Comparison of ENCODE assay signal across 1 cellular context in the genomic region with DNA sequence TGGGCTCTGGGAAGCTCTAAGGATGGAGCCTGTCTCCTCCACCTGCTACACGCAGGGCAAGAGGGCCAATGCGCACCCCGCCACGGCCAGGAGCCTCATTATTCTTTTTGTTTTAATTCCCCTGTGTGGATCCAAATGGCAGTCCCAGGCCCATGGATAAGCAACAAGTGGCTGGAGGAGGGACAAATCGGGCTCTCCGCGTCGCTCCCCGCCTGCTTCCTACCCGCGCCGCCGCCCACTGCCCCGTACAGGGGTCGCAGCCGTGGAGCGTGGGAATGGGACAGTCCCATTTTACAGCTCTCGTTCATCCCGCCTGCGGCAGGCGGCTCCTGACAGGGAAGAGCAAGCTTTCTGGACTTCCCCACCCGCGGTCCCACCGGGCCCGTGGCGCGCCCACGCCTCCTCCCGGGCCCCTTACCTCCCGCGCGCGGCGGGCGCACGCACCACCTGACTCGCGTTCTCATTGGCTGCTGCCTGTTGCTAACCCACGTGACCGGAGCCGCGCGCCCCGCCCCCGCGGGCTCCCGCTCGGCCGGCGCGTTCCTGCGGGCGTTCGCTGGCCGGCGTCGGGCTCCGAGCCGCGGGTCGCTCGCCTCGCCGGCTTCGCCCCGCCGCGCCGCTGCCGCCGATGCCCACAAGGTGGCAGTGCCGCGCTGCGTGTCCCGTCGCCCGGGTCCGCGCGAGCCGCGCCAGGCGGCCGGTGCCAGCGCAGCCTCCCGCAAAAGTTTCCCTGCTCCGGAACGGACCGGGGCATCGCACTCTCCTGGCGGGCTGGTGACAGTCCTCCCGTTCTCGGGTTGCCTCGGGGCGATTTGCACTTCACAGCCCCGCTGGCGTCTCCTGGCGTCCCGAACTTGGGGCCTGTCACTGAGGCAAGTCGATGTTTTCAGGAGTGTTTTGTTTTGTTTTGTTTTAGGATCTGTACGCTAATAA.
A peak's percentile ranks its signal among the peaks of the same experiment; 100 is the strongest.
TF ChIP-seq lines count a peak whose summit lies in the region.

No MANE protein-coding gene starts in this region.

TF ChIP-seq in K562, 482 proteins besides CTCF, POLR2A, EP300 and RAD21 (continued from another document and continues in another):
- TF ChIP-seq, protein P1, sequence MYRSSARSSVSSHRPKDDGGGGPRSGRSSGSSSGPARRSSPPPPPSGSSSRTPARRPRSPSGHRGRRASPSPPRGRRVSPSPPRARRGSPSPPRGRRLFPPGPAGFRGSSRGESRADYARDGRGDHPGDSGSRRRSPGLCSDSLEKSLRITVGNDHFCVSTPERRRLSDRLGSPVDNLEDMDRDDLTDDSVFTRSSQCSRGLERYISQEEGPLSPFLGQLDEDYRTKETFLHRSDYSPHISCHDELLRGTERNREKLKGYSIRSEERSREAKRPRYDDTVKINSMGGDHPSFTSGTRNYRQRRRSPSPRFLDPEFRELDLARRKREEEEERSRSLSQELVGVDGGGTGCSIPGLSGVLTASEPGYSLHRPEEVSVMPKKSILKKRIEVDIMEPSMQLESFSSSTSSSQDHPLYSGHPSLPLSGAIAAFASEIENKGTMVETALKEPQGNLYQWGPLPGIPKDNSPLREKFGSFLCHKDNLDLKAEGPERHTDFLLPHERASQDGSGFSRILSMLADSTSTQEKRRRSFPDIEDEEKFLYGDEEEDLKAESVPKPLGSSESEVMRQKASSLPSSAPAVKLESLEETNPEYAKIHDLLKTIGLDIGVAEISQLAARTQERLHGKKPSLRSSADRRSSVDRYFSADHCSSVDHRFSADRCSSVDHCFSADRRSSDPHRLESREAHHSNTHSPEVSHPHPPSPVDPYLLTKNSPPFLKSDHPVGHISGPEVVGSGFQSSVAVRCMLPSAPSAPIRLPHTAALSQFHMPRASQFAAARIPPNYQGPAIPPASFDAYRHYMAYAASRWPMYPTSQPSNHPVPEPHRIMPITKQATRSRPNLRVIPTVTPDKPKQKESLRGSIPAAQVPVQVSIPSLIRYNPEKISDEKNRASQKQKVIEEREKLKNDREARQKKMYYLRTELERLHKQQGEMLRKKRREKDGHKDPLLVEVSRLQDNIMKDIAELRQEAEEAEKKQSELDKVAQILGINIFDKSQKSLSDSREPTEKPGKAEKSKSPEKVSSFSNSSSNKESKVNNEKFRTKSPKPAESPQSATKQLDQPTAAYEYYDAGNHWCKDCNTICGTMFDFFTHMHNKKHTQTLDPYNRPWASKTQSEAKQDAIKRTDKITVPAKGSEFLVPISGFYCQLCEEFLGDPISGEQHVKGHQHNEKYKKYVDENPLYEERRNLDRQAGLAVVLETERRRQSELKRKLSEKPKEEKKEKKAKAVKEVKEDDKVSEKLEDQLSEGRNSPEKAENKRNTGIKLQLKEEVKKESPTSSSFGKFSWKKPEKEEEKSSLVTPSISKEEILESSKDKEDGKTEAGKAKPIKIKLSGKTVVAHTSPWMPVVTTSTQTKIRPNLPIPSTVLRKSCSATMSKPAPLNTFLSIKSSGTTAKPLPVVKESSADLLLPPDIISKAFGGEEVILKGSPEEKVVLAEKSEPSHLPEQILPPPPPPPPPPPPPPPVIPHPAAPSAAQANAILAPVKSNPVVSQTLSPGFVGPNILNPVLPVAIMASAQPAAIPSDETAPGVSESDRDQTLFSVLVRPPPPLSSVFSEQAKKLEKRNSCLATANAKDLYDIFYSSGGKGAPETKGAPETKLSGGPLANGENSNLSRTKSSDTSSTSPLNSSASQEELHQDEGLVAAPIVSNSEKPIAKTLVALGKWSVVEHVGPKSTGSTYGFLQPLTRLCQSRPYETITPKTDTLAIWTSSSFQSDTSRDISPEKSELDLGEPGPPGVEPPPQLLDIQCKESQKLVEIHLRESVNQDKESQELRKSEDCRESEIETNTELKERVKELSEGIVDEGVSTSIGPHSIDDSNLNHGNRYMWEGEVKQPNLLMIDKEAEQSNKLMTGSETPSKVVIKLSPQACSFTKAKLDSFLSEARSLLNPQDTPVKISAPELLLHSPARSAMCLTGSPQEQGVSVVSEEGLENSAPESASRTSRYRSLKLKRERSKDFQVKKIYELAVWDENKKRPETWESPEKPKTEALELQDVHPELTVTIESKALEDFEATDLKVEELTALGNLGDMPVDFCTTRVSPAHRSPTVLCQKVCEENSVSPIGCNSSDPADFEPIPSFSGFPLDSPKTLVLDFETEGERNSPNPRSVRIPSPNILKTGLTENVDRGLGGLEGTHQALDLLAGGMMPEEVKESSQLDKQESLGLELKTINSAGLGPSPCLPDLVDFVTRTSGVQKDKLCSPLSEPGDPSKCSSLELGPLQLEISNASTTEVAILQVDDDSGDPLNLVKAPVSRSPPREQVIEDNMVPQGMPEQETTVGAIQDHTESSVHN (IDR thresholded peaks at IDR 0.05; ENCODE audit: borderline replicate concordance in 1 of 2, low read depth in 1 of 2): no peak
- TF ChIP-seq SMAD3 (CRISPR knock-in tag; conservative IDR thresholded peaks at IDR 0.05) (no peak), SIN3A (IDR thresholded peaks at IDR 0.05; ENCODE audit: borderline replicate concordance in 2 of 2, control insufficient read depth in 1 of 2, low read depth in 2 of 2, low read length in 2 of 2) (0 out of 4 replicates have a peak, but pooled peaks have one; percentile 31 to 44), ATF4 (CRISPR knock-in tag; IDR thresholded peaks at IDR 0.05) (0 out of 2 replicates have a peak, but pooled peaks have one; percentile 11), ZNF76 (CRISPR knock-in tag; IDR thresholded peaks at IDR 0.05; ENCODE audit: borderline replicate concordance) (0 out of 2 replicates have a peak, but pooled peaks have one; percentile 82), ZNF311 (CRISPR knock-in tag; IDR thresholded peaks at IDR 0.05) (no peak), NUFIP1 (IDR thresholded peaks at IDR 0.05; ENCODE audit: partially characterized antibody) (no peak), FOXP1 (CRISPR knock-in tag; IDR thresholded peaks at IDR 0.05) (peak; percentile 72; the same call in 1 of the 2 replicates), ZNF146 (CRISPR knock-in tag; IDR thresholded peaks at IDR 0.05; ENCODE audit: unreplicated experiment) (no peak), E2F1 (CRISPR knock-in tag; IDR thresholded peaks at IDR 0.05) (no peak), TARDBP (IDR thresholded peaks at IDR 0.05) (peak; percentile 86; the same call in 1 of the 2 replicates), ZNF239 (CRISPR knock-in tag; IDR thresholded peaks at IDR 0.05) (no peak), HDAC2 (IDR thresholded peaks at IDR 0.05) (peak; percentile 87), ZNF518B (CRISPR knock-in tag; IDR thresholded peaks at IDR 0.05) (no peak), KLF10 (CRISPR knock-in tag; IDR thresholded peaks at IDR 0.05) (no peak), MTF1 (CRISPR knock-in tag; IDR thresholded peaks at IDR 0.05; ENCODE audit: borderline replicate concordance) (no peak), CREM (IDR thresholded peaks at IDR 0.05; ENCODE audit: low read depth) (no peak; the same call in none of the 2 replicates), ZC3H8 (IDR thresholded peaks at IDR 0.05) (no peak), CBX2 (IDR thresholded peaks at IDR 0.05; ENCODE audit: insufficient read depth, low read length, poor library complexity, severe bottlenecking) (no peak), ZNF431 (CRISPR knock-in tag; IDR thresholded peaks at IDR 0.05) (peak; percentile 81), U2AF2 (optimal IDR thresholded peaks at IDR 0.05; ENCODE audit: low read depth, low read length) (no peak), IRF2 (CRISPR knock-in tag; IDR thresholded peaks at IDR 0.05) (no peak), RBM25 (IDR thresholded peaks at IDR 0.05; ENCODE audit: low read depth, low read length, severe bottlenecking) (peak; percentile 84), RBFOX2 (IDR thresholded peaks at IDR 0.05; ENCODE audit: low read depth, low read length) (peak; percentile 74), SMC3 (conservative IDR thresholded peaks at IDR 0.05; ENCODE audit: insufficient read depth, low read depth, low read length) (peak; percentile 94), SMARCA4 (IDR thresholded peaks at IDR 0.05) (no peak), PRMT5 (CRISPR knock-in tag; IDR thresholded peaks at IDR 0.05) (no peak), ZKSCAN3 (CRISPR knock-in tag; IDR thresholded peaks at IDR 0.05) (no peak), ZNF282 (CRISPR knock-in tag; IDR thresholded peaks at IDR 0.05) (peak; percentile 85), SP1 (CRISPR knock-in tag; IDR thresholded peaks at IDR 0.05) (no peak; the same call in 1 of the 2 replicates), RFX5 (IDR thresholded peaks at IDR 0.05; ENCODE audit: low read depth, low read length) (peak; percentile 87), MYBL2 (IDR thresholded peaks at IDR 0.05; ENCODE audit: low read depth) (no peak), MYBL2 (CRISPR knock-in tag; IDR thresholded peaks at IDR 0.05; ENCODE audit: borderline replicate concordance) (no peak), MIER1 (IDR thresholded peaks at IDR 0.05; ENCODE audit: low read depth) (no peak), CREB3 (tag; conservative IDR thresholded peaks at IDR 0.05; ENCODE audit: low read depth) (peak; percentile 69; the same call in 1 of the 2 replicates), MCM7 (IDR thresholded peaks at IDR 0.05) (no peak), EP400 (IDR thresholded peaks at IDR 0.05) (peak; percentile 58)
- TF ChIP-seq, protein P2, sequence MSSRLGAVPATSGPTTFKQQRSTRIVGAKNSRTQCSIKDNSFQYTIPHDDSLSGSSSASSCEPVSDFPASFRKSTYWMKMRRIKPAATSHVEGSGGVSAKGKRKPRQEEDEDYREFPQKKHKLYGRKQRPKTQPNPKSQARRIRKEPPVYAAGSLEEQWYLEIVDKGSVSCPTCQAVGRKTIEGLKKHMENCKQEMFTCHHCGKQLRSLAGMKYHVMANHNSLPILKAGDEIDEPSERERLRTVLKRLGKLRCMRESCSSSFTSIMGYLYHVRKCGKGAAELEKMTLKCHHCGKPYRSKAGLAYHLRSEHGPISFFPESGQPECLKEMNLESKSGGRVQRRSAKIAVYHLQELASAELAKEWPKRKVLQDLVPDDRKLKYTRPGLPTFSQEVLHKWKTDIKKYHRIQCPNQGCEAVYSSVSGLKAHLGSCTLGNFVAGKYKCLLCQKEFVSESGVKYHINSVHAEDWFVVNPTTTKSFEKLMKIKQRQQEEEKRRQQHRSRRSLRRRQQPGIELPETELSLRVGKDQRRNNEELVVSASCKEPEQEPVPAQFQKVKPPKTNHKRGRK (tag; IDR thresholded peaks at IDR 0.05): no peak
- TF ChIP-seq, protein P3, sequence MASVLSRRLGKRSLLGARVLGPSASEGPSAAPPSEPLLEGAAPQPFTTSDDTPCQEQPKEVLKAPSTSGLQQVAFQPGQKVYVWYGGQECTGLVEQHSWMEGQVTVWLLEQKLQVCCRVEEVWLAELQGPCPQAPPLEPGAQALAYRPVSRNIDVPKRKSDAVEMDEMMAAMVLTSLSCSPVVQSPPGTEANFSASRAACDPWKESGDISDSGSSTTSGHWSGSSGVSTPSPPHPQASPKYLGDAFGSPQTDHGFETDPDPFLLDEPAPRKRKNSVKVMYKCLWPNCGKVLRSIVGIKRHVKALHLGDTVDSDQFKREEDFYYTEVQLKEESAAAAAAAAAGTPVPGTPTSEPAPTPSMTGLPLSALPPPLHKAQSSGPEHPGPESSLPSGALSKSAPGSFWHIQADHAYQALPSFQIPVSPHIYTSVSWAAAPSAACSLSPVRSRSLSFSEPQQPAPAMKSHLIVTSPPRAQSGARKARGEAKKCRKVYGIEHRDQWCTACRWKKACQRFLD (CRISPR knock-in tag; IDR thresholded peaks at IDR 0.05): peak; percentile 63
- TF ChIP-seq, protein P4, sequence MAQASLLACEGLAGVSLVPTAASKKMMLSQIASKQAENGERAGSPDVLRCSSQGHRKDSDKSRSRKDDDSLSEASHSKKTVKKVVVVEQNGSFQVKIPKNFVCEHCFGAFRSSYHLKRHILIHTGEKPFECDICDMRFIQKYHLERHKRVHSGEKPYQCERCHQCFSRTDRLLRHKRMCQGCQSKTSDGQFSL (CRISPR knock-in tag; IDR thresholded peaks at IDR 0.05): 0 out of 2 replicates have a peak, but pooled peaks have one; percentile 11
- TF ChIP-seq, protein P4 (tag; IDR thresholded peaks at IDR 0.05): no peak
